Comparison of ENCODE assay signal across 11 cellular contexts in genomic region chr10:125156739-125157472, GRCh38. TPM values are rescaled to one million over a fixed set of nuclear protein-coding genes. Genes with fewer than 3 reads are reported as not detected.
DNase-seq lines count a peak whose midpoint lies in the region; ATAC-seq and TF ChIP-seq lines count a peak whose summit lies in the region.
"Had no signal": no experiment of that assay in that cellular context is flagged by ENCODE, and none has a peak within 500 bp of the region (broad histone marks: within the 10 kb centered on the region; RNA-seq: fewer than 3 reads in every experiment).

No MANE protein-coding gene starts in this region.

- ATAC-seq in heart left ventricle, result no peak
- no peak for ATAC-seq in right cardiac atrium

- peak overlapping the region in 10 of 12 donors; percentile 16 to 98 (median 90) for H3K4me3 ChIP-seq in heart left ventricle
- H3K4me3 ChIP-seq in right cardiac atrium (ENCODE audit: low read length), result no peak overlapping the region
- H3K4me3 ChIP-seq in choroid plexus epithelial cell (ENCODE audit: low read depth, low read length), result peak overlapping the region; percentile 74
- H3K4me3 ChIP-seq in vagina, result peak overlapping the region in 1 of 2 donors; percentile 78
- no peak overlapping the region for H3K4me3 ChIP-seq in effector memory CD4-positive, alpha-beta T cell (ENCODE audit: insufficient read depth, low read depth, low read length, poor library complexity, severe bottlenecking)

- peak overlapping the region; percentile 92 for H3K27ac Mint-ChIP-seq in mesothelial cell of epicardium
- H3K27ac Mint-ChIP-seq: activated CD4-positive, alpha-beta T cell treated with anti-CD3 and anti-CD28 coated beads, Interleukin-2, amount 10 ng/mL, durations not matched to agents 24 days and 14 days had no signal

- peak overlapping the region; percentile 97 for H3K4me3 Mint-ChIP-seq in mesothelial cell of epicardium
- H3K4me3 Mint-ChIP-seq: activated CD4-positive, alpha-beta T cell treated with anti-CD3 and anti-CD28 coated beads, Interleukin-2, amount 10 ng/mL, durations not matched to agents 24 days and 14 days had no signal

- H3K27ac ChIP-seq in heart left ventricle (peak overlapping the region in 8 of 12 donors; percentile 12 to 99 (median 92)), right cardiac atrium (ENCODE audit: low read length) (no peak overlapping the region), vagina (peak overlapping the region; percentile 98)
- H3K27ac ChIP-seq in effector memory CD4-positive, alpha-beta T cell (ENCODE audit: insufficient read depth, low read length, poor library complexity, severe bottlenecking), result no peak overlapping the region

- H3K9me3 ChIP-seq in heart left ventricle (no peaks in the 10 kb centered on the region), right cardiac atrium (ENCODE audit: control insufficient read depth, low read length) (no peaks in the 10 kb centered on the region), vagina (no peaks in the 10 kb centered on the region)
- H3K9me3 ChIP-seq in effector memory CD4-positive, alpha-beta T cell (ENCODE audit: control insufficient read depth, low read length), result no peaks in the 10 kb centered on the region

- no peaks in the 10 kb centered on the region for H3K27me3 ChIP-seq in heart left ventricle
- no peaks in the 10 kb centered on the region for H3K27me3 ChIP-seq in right cardiac atrium (ENCODE audit: control insufficient read depth, insufficient read depth)
- no peaks in the 10 kb centered on the region for H3K27me3 ChIP-seq in vagina
- H3K27me3 ChIP-seq in effector memory CD4-positive, alpha-beta T cell (replicated peaks; ENCODE audit: control insufficient read depth, insufficient read depth, low read length, poor library complexity, severe bottlenecking), result peaks cover 23% of the 10 kb centered on the region

- TF ChIP-seq CTCF in heart left ventricle (IDR thresholded peaks at IDR 0.05) (no peak), choroid plexus epithelial cell (conservative IDR thresholded peaks at IDR 0.05; ENCODE audit: low read depth, low read length) (no peak), mesothelial cell of epicardium (IDR thresholded peaks at IDR 0.05; ENCODE audit: unreplicated experiment) (no peak), vagina (IDR thresholded peaks at IDR 0.05) (no peak)

- intact Hi-C loops in heart left ventricle (cut with DNase I), result loop anchor here (5.0 to 10.0 kb wide), 13 partner anchors 35 to 560 kb away; partner anchors contain the start of gene EDRF1 (in 1 of the 10)
- intact Hi-C loops in right cardiac atrium (cut with DNase I), result loop anchor here in 3 of 4 donors (5.0 to 10.0 kb wide), 4 partner anchors 72 to 105 kb away; no protein-coding TSS in a partner anchor
- intact Hi-C loops in vagina (cut with DNase I), result no loop called here

- no peaks in the 10 kb centered on the region for H3K9me3 Mint-ChIP-seq in mesothelial cell of epicardium
- H3K9me3 Mint-ChIP-seq: activated CD4-positive, alpha-beta T cell treated with anti-CD3 and anti-CD28 coated beads, Interleukin-2, amount 10 ng/mL, durations not matched to agents 24 days and 14 days had no signal

- H3K4me1 Mint-ChIP-seq in mesothelial cell of epicardium, result peaks cover 63% of the 10 kb centered on the region

- H3K36me3 ChIP-seq in heart left ventricle, result no peaks in the 10 kb centered on the region
- H3K36me3 ChIP-seq in vagina, result no peaks in the 10 kb centered on the region
- H3K36me3 ChIP-seq in effector memory CD4-positive, alpha-beta T cell (ENCODE audit: control insufficient read depth, insufficient read depth, low read length), result no peaks in the 10 kb centered on the region

- 31 to 36% (median 35%) methylated on average over 13 of the region's 13 CpGs for WGBS in heart left ventricle, 4 donors
- 46% methylated on average over 13 of the region's 13 CpGs for WGBS in right cardiac atrium

- no peaks in the 10 kb centered on the region for H3K27me3 Mint-ChIP-seq in mesothelial cell of epicardium (ENCODE audit: low read depth)

- TF ChIP-seq POLR2A in heart left ventricle (IDR thresholded peaks at IDR 0.05) (no peak), vagina (IDR thresholded peaks at IDR 0.05) (no peak)

- DNase-seq in heart left ventricle (no peak), right cardiac atrium (no peak), choroid plexus epithelial cell (ENCODE audit: low read depth) (no peak), mesothelial cell of epicardium (ENCODE audit: low spot score in 2 of 2, unreplicated experiment in 2 of 2) (no peak), vagina (ENCODE audit: extremely low spot score in 2 of 2) (no peak), hepatic stellate cell (ENCODE audit: low spot score) (no peak), putamen (ENCODE audit: low spot score) (no peak)
- DNase-seq in effector memory CD4-positive, alpha-beta T cell, result no peak
- DNase-seq: activated CD4-positive, alpha-beta T cell treated with anti-CD3 and anti-CD28 coated beads, Interleukin-2, amount 10 ng/mL, durations not matched to agents 24 days and 14 days; hippocampal formation; NCI-H2171 treated with DMSO at 0.1 percent for 48 hours had no signal

- no peaks in the 10 kb centered on the region for H3K36me3 Mint-ChIP-seq in mesothelial cell of epicardium

- H3K4me1 ChIP-seq in heart left ventricle, result peaks cover 12 to 73% (median 65%) of the 10 kb centered on the region in 12 donors
- H3K4me1 ChIP-seq in right cardiac atrium (ENCODE audit: control insufficient read depth, insufficient read depth, low read length), result peaks cover 18% of the 10 kb centered on the region
- peaks cover 67% of the 10 kb centered on the region for H3K4me1 ChIP-seq in vagina
- peaks cover 11% of the 10 kb centered on the region for H3K4me1 ChIP-seq in effector memory CD4-positive, alpha-beta T cell (ENCODE audit: control insufficient read depth, insufficient read depth, low read length, poor library complexity, severe bottlenecking)

RNA-seq across cellular contexts. Expression of gene CTBP2, which starts 3.5 kb away (rescaled TPM):
- 10 to 100 TPM; 23.9 to 45.5 (median 30.0) TPM for total RNA-seq in heart left ventricle
- polyA plus RNA-seq in heart left ventricle, result 10 to 100 TPM; 10.1 to 29.1 TPM
- 10 to 100 TPM; 36.6 to 38.7 (median 38.0) TPM for total RNA-seq in right cardiac atrium
- 16.6 TPM for polyA plus RNA-seq in right cardiac atrium
- total RNA-seq in mesothelial cell of epicardium, result 115 to 122 TPM (median 121 TPM) in 3 replicates
- 74.4 TPM for total RNA-seq in vagina

Comparison
In these comparisons a context has a peak if more than half of its experiments do, and no peak if none do; other contexts are left out.
1. H3K27ac ChIP-seq: peak in heart left ventricle (8 of 12) and vagina (single experiment); none in right cardiac atrium (single experiment) and effector memory CD4-positive, alpha-beta T cell (single experiment).
2. H3K4me3 ChIP-seq: peak in heart left ventricle (10 of 12) and choroid plexus epithelial cell (single experiment); none in right cardiac atrium (single experiment) and effector memory CD4-positive, alpha-beta T cell (single experiment).